In genomic region chr20:17511401-17511800, GRCh38 we compare ENCODE assay signal across 14 cellular contexts. TPM values are rescaled to one million over a fixed set of nuclear protein-coding genes. Genes with fewer than 3 reads are reported as not detected.
"Had no signal": no experiment of that assay in that cellular context is flagged by ENCODE, and none has a peak within 500 bp of the region (broad histone marks: within the 10 kb centered on the region; RNA-seq: fewer than 3 reads in every experiment).

No MANE protein-coding gene starts in this region.

- H3K4me3 ChIP-seq: body of pancreas, coronary artery, heart left ventricle, smooth muscle cell had no signal

- H3K9me3 Mint-ChIP-seq: naive thymus-derived CD4-positive, alpha-beta T cell had no signal

- H3K27ac Mint-ChIP-seq: naive thymus-derived CD4-positive, alpha-beta T cell; progenitor cell of endocrine pancreas had no signal

- ATAC-seq: body of pancreas; heart left ventricle; naive thymus-derived CD4-positive, alpha-beta T cell; right cardiac atrium; SK-N-SH treated with all-trans-retinoic acid at 6 μM for 48 hours had no signal

- DNase-seq: activated gamma-delta T cell; activated T-cell treated with anti-CD3 and anti-CD28 coated beads for 4 hours; body of pancreas; central memory CD4-positive, alpha-beta T cell; effector CD8-positive, alpha-beta T cell; heart left ventricle; mammary epithelial cell; naive thymus-derived CD4-positive, alpha-beta T cell; right cardiac atrium; stimulated activated CD4-positive, alpha-beta T cell treated with anti-CD3 and anti-CD28 coated beads, Interleukin-1b, Interleukin-23, amount 100 ng/mL, for 48 hours had no signal

RNA-seq across cellular contexts. Expression of gene BFSP1, which starts 19.8 kb away (rescaled TPM):
- polyA plus RNA-seq: naive thymus-derived CD4-positive, alpha-beta T cell had no signal
